ENCODE assay signal across 26 cellular contexts in genomic region chr2:222526480-222527277, GRCh38.
DNase-seq lines count a peak whose midpoint lies in the region; ATAC-seq and TF ChIP-seq lines count a peak whose summit lies in the region.
"Had no signal": no experiment of that assay in that cellular context is flagged by ENCODE, and none has a peak within 500 bp of the region (broad histone marks: within the 10 kb centered on the region; RNA-seq: fewer than 3 reads in every experiment).

No MANE protein-coding gene starts in this region.

- DNase-seq in osteoblast (ENCODE audit: insufficient read length, low spot score, missing footprints) (peak; percentile 17), NCI-H1048 (lab: John Stamatoyannopoulos, UW) (no peak), cardiac septum (ENCODE audit: low spot score) (no peak)
- DNase-seq: activated CD4-positive, alpha-beta T cell treated with anti-CD3 and anti-CD28 coated beads, Interleukin-2, amount 50 U/mL, for 1 hour; activated CD8-positive, alpha-beta memory T cell treated with anti-CD3 and anti-CD28 coated beads, Interleukin-2, amount 10 ng/mL, durations not matched to agents 7 days and 5 days; activated naive CD4-positive, alpha-beta T cell treated with Interleukin-2 at 50 U/mL for 16 hours; activated T-cell treated with anti-CD3 and anti-CD28 coated beads, Interleukin-2, amount 50 U/mL, for 48 hours; COR-L47; DMS79; dorsolateral prefrontal cortex; hypothalamus; immature natural killer cell; left colon; NCI-H446; NCI-H774; psoas muscle; RPMI8226; sigmoid colon; stimulated activated CD4-positive, alpha-beta T cell treated with anti-CD3 and anti-CD28 coated beads, Interleukin-4, amount 100 ng/mL, for 24 hours; substantia nigra had no signal

- ATAC-seq in GM19023 (IDR thresholded peaks at IDR 0.05; ENCODE audit: unreplicated experiment) (peak; percentile 37), HG03095 (IDR thresholded peaks at IDR 0.05; ENCODE audit: unreplicated experiment) (peak; percentile 53), HG03159 (IDR thresholded peaks at IDR 0.05; ENCODE audit: unreplicated experiment) (no peak)
- ATAC-seq: activated CD8-positive, alpha-beta memory T cell treated with anti-CD3 and anti-CD28 coated beads, Interleukin-2, amount 10 ng/mL, durations not matched to agents 7 days and 5 days; left colon; psoas muscle had no signal

- H2AFZ ChIP-seq in osteoblast (ENCODE audit: low read length), result no peak overlapping the region

- intact Hi-C loops in cardiac septum (cut with DNase I), result no loop called here

- TF ChIP-seq CTCF in HEK293 (tag by site-specific recombination; IDR thresholded peaks at IDR 0.05) (no peak), osteoblast (IDR thresholded peaks at IDR 0.05; ENCODE audit: extremely low read depth, low read depth, low read length) (no peak)

- H3K36me3 ChIP-seq in HEK293 (ENCODE audit: control insufficient read depth in 2 of 2, insufficient read depth in 1 of 2, low read length in 2 of 2) (peaks cover 0 to 12% of the 10 kb centered on the region in 2 experiments; a peak in 1 of 3 replicates), osteoblast (ENCODE audit: insufficient read depth, low read length) (no peaks in the 10 kb centered on the region)
- H3K36me3 ChIP-seq: BLaER1 treated with 17β-estradiol and CSF1 and Interleukin-3, amounts not matched to agents 10 nM and 100 nM; sigmoid colon; SJSA1 had no signal

- H3K27me3 ChIP-seq in osteoblast (ENCODE audit: insufficient read depth, low read length), result no peaks in the 10 kb centered on the region
- H3K27me3 ChIP-seq: BLaER1 treated with 17β-estradiol and CSF1 and Interleukin-3, amounts not matched to agents 10 nM and 100 nM; dorsolateral prefrontal cortex; sigmoid colon; SJSA1 had no signal

- H3K79me2 ChIP-seq in osteoblast (ENCODE audit: insufficient read depth, low read length), result no peaks in the 10 kb centered on the region

- no peaks in the 10 kb centered on the region for H4K20me1 ChIP-seq in osteoblast (ENCODE audit: insufficient read depth, low read length)
- H4K20me1 ChIP-seq: BLaER1 treated with 17β-estradiol and CSF1 and Interleukin-3, amounts not matched to agents 10 nM and 100 nM had no signal

- CTCF ChIA-PET in HEK293 (lab: Yijun Ruan, JAX), result interaction anchor here (0.9 kb wide), 1 partner anchor 502 kb away, joined by 3 read pairs; no protein-coding TSS in a partner anchor

- POLR2A ChIA-PET in HEK293 (lab: Yijun Ruan, JAX), result no interaction called here

- H3K4me1 ChIP-seq in HEK293 (ENCODE audit: control insufficient read depth, insufficient read depth, low read length) (no peaks in the 10 kb centered on the region), osteoblast (ENCODE audit: insufficient read depth, low read length) (no peaks in the 10 kb centered on the region)
- H3K4me1 ChIP-seq: psoas muscle, sigmoid colon, SJSA1 had no signal

- H3K9me3 ChIP-seq in HEK293 (ENCODE audit: control insufficient read depth, insufficient read depth, low read depth, low read length), result no peaks in the 10 kb centered on the region
- H3K9me3 ChIP-seq in osteoblast (ENCODE audit: low read depth, low read length), result no peaks in the 10 kb centered on the region
- H3K9me3 ChIP-seq: psoas muscle, sigmoid colon, SJSA1 had no signal

- H3K27ac ChIP-seq in HEK293 (ENCODE audit: extremely low read depth, low read depth, low read length), result no peak overlapping the region
- no peak overlapping the region for H3K27ac ChIP-seq in osteoblast (ENCODE audit: low read depth, low read length)
- H3K27ac ChIP-seq: BLaER1 treated with 17β-estradiol and CSF1 and Interleukin-3, amounts not matched to agents 10 nM and 100 nM; dorsolateral prefrontal cortex; psoas muscle; sigmoid colon; SJSA1 had no signal

- H3K4me2 ChIP-seq in osteoblast (ENCODE audit: insufficient read depth, low read length), result no peak overlapping the region

- H3K4me3 ChIP-seq in HEK293 (ENCODE audit: low read depth, low read length), result no peak overlapping the region
- no peak overlapping the region for H3K4me3 ChIP-seq in osteoblast (ENCODE audit: insufficient read depth, low read length)
- H3K4me3 ChIP-seq: BLaER1 treated with 17β-estradiol and CSF1 and Interleukin-3, amounts not matched to agents 10 nM and 100 nM; dorsolateral prefrontal cortex; psoas muscle; sigmoid colon; SJSA1 had no signal

TF ChIP-seq in HEK293, 187 proteins besides CTCF, POLR2A, EP300 and RAD21:
- TF ChIP-seq ZNF146 (tag by site-specific recombination; IDR thresholded peaks at IDR 0.05) (peak; percentile 71), ZNF843 (tag by site-specific recombination; IDR thresholded peaks at IDR 0.05) (no peak)
